ENCODE assay signal across 19 cellular contexts in genomic region chr7:74207586-74207985, GRCh38. TPM values are rescaled to one million over a fixed set of nuclear protein-coding genes. Genes with fewer than 3 reads are reported as not detected.
"Had no signal": no experiment of that assay in that cellular context is flagged by ENCODE, and none has a peak within 500 bp of the region (broad histone marks: within the 10 kb centered on the region; RNA-seq: fewer than 3 reads in every experiment).

No MANE protein-coding gene starts in this region.

- H3K27ac Mint-ChIP-seq: endodermal cell, nephron progenitor cell, T-helper 17 cell had no signal

- H3K4me1 Mint-ChIP-seq: endodermal cell, nephron progenitor cell had no signal

- ATAC-seq: gastroesophageal sphincter, left lobe of liver, right lobe of liver had no signal

- H3K27me3 Mint-ChIP-seq: T-helper 17 cell had no signal

- H3K4me3 ChIP-seq: right lobe of liver, smooth muscle cell had no signal

- H3K27me3 ChIP-seq: brain microvascular endothelial cell, gastroesophageal sphincter, right lobe of liver had no signal

- H3K9me3 ChIP-seq: gastroesophageal sphincter, psoas muscle, right lobe of liver, thoracic aorta had no signal

- H3K36me3 ChIP-seq: brain microvascular endothelial cell, gastroesophageal sphincter, right lobe of liver, thoracic aorta had no signal

- H3K4me1 ChIP-seq: right lobe of liver had no signal

- DNase-seq: activated CD4-positive, alpha-beta T cell treated with anti-CD3 and anti-CD28 coated beads, Interleukin-2, amount 50 U/mL, for 1 hour; activated CD4-positive, CD25-positive, alpha-beta regulatory T cell; activated CD8-positive, alpha-beta memory T cell treated with anti-CD3 and anti-CD28 coated beads for 24 hours; activated gamma-delta T cell treated with Interleukin-2 at 50 U/mL for 16 hours; anterior cingulate cortex; brain microvascular endothelial cell; dermis blood vessel endothelial cell; endodermal cell; erythroblast; islet precursor cell; mammary epithelial cell; nephron progenitor cell; psoas muscle; right lobe of liver; T-helper 17 cell had no signal

- H3K27ac ChIP-seq: brain microvascular endothelial cell, psoas muscle, right lobe of liver, thoracic aorta had no signal

- H3K9me3 Mint-ChIP-seq: endodermal cell, nephron progenitor cell had no signal

- H3K4me3 Mint-ChIP-seq: endodermal cell, nephron progenitor cell had no signal

RNA-seq across cellular contexts. Expression of gene LAT2, which starts 2.2 kb away (rescaled TPM):
- total RNA-seq: smooth muscle cell had no signal
- polyA plus RNA-seq: smooth muscle cell had no signal
